ENCODE assay signal across 16 cellular contexts in the genomic region with DNA sequence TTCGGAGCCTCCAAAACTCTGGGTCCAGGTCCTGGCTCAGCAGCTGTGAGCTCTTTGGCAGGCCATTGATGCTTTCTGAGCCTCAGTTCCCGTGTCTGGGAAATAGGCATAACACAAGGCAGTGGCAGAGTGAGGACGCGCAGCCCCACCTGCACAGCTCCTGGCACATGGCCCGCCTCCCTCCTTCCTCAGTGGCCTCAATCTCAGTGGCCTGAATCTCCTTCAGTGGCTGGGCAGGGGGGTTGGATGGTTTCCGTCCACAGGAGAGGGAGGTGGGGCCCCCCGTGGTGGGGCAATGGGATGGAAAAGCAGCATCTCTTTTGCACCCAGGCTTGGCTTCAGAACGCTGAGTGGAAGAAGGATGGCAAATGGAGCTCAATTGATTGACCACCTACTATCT. TPM values are rescaled to one million over a fixed set of nuclear protein-coding genes. Genes with fewer than 3 reads are reported as not detected.
DNase-seq lines count a peak whose midpoint lies in the region; ATAC-seq and TF ChIP-seq lines count a peak whose summit lies in the region.
"Had no signal": no experiment of that assay in that cellular context is flagged by ENCODE, and none has a peak within 500 bp of the region (broad histone marks: within the 10 kb centered on the region; RNA-seq: fewer than 3 reads in every experiment).

No MANE protein-coding gene starts in this region.

- TF ChIP-seq CTCF in chondrocyte (IDR thresholded peaks at IDR 0.05): no peak

- no peak overlapping the region for H3K4me3 Mint-ChIP-seq in chondrocyte (ENCODE audit: unreplicated experiment)
- H3K4me3 Mint-ChIP-seq in activated T-cell treated with anti-CD3 and anti-CD28 coated beads, Interleukin-2, amount 50 U/mL, for 72 hours: no peak overlapping the region
- H3K4me3 Mint-ChIP-seq: CD4-positive, alpha-beta T cell; CD8-positive, alpha-beta T cell had no signal

- no peaks in the 10 kb centered on the region for H3K36me3 Mint-ChIP-seq in chondrocyte (ENCODE audit: low read depth)
- H3K36me3 Mint-ChIP-seq in activated T-cell treated with anti-CD3 and anti-CD28 coated beads, Interleukin-2, amount 50 U/mL, for 72 hours (ENCODE audit: insufficient read depth in 2 of 2): no peaks in the 10 kb centered on the region
- H3K36me3 Mint-ChIP-seq: CD8-positive, alpha-beta T cell had no signal

- H3K27me3 Mint-ChIP-seq in chondrocyte (ENCODE audit: low read depth): peaks cover 37% of the 10 kb centered on the region
- H3K27me3 Mint-ChIP-seq in activated T-cell treated with anti-CD3 and anti-CD28 coated beads, Interleukin-2, amount 50 U/mL, for 72 hours (ENCODE audit: low read depth): peaks cover 30% of the 10 kb centered on the region

- ATAC-seq in activated T-cell treated with anti-CD3 and anti-CD28 coated beads, Interleukin-2, amount 50 U/mL, for 72 hours (replicated peaks in 1 of 2): no peak
- ATAC-seq: CD8-positive, alpha-beta T cell had no signal

- no peaks in the 10 kb centered on the region for H3K4me1 Mint-ChIP-seq in chondrocyte (ENCODE audit: low read depth)
- H3K4me1 Mint-ChIP-seq in activated T-cell treated with anti-CD3 and anti-CD28 coated beads, Interleukin-2, amount 50 U/mL, for 72 hours (ENCODE audit: low read depth): peaks cover 4% of the 10 kb centered on the region

- no peaks in the 10 kb centered on the region for H3K9me3 Mint-ChIP-seq in chondrocyte (ENCODE audit: low read depth)
- no peaks in the 10 kb centered on the region for H3K9me3 Mint-ChIP-seq in activated T-cell treated with anti-CD3 and anti-CD28 coated beads, Interleukin-2, amount 50 U/mL, for 72 hours
- H3K9me3 Mint-ChIP-seq: CD4-positive, alpha-beta T cell; CD8-positive, alpha-beta T cell had no signal

- DNase-seq in chondrocyte (ENCODE audit: low spot score): peak; percentile 52
- DNase-seq in posterior vena cava (ENCODE audit: low spot score): peak; percentile 74
- DNase-seq in T-helper 2 cell: no peak
- DNase-seq in activated T-cell treated with anti-CD3 and anti-CD28 coated beads, Interleukin-2, amount 50 U/mL, for 72 hours: no peak
- DNase-seq in HT-29 (ENCODE audit: low spot score): no peak
- DNase-seq: 8988T; ACHN; BE2C; C1 segment of cervical spinal cord; Caco-2; Calu3; CD4-positive, alpha-beta T cell; CD8-positive, alpha-beta T cell; DMS79 treated with DMSO at 0.1 percent for 48 hours; GF-D8 had no signal

- intact Hi-C loops in posterior vena cava (cut with DNase I): no loop called here

- no peak overlapping the region for H3K27ac Mint-ChIP-seq in chondrocyte (ENCODE audit: unreplicated experiment)
- no peak overlapping the region for H3K27ac Mint-ChIP-seq in activated T-cell treated with anti-CD3 and anti-CD28 coated beads, Interleukin-2, amount 50 U/mL, for 72 hours
- H3K27ac Mint-ChIP-seq: CD4-positive, alpha-beta T cell; CD8-positive, alpha-beta T cell had no signal

RNA-seq across cellular contexts. Expression of a gene that starts 5.1 kb away (rescaled TPM):
- total RNA-seq in chondrocyte (0.19 TPM in 1 of 3 replicates, not detected in the others), posterior vena cava (under 1 TPM in 1 of 2 donors, not detected in 1; 0.24 TPM)
- under 1 TPM in 1 of 2 donors, not detected in 1; 0.12 TPM for total RNA-seq in activated T-cell treated with anti-CD3 and anti-CD28 coated beads, Interleukin-2, amount 50 U/mL, for 72 hours
- total RNA-seq in HT-29 (2014; rRNA removed; shearing (Covaris generic)): not detected in 2 replicates
- total RNA-seq: A673, Calu3 had no signal

Comparison
In these comparisons a context has a peak if more than half of its experiments do, and no peak if none do; other contexts are left out.
1. DNase-seq: peak in chondrocyte (single experiment) and posterior vena cava (single experiment); none in T-helper 2 cell (0 of 5), activated T-cell treated with anti-CD3 and anti-CD28 coated beads, Interleukin-2, amount 50 U/mL, for 72 hours (0 of 2) and HT-29 (single experiment).